13 cellular contexts compared by ENCODE assay signal in genomic region chr4:24642941-24643628, GRCh38. TPM values are rescaled to one million over a fixed set of nuclear protein-coding genes. Genes with fewer than 3 reads are reported as not detected.
A peak's percentile ranks its signal among the peaks of the same experiment; 100 is the strongest.
DNase-seq lines count a peak whose midpoint lies in the region; ATAC-seq, FAIRE-seq and TF ChIP-seq lines count a peak whose summit lies in the region.
"Had no signal": no experiment of that assay in that cellular context is flagged by ENCODE, and none has a peak within 500 bp of the region (broad histone marks: within the 10 kb centered on the region; RNA-seq: fewer than 3 reads in every experiment).

No MANE protein-coding gene starts in this region.

- intact Hi-C loops in heart left ventricle (cut with DNase I): no loop called here
- intact Hi-C loops in left ventricle myocardium inferior (cut with micrococcal nuclease): no loop called here

- WGBS in heart left ventricle, 4 donors: 38 to 47% (median 43%) methylated on average over 5 of the region's 5 CpGs

- TF ChIP-seq CTCF in heart left ventricle (IDR thresholded peaks at IDR 0.05) (no peak), left ventricle myocardium inferior (IDR thresholded peaks at IDR 0.05; ENCODE audit: borderline replicate concordance) (no peak)

- no peaks in the 10 kb centered on the region for H3K27me3 ChIP-seq in heart left ventricle
- H3K27me3 ChIP-seq in left ventricle myocardium inferior (ENCODE audit: low read depth): no peaks in the 10 kb centered on the region
- H3K27me3 ChIP-seq: Peyer's patch had no signal

- DNase-seq in heart left ventricle: no peak
- no peak for DNase-seq in left ventricle myocardium inferior
- peak; percentile 79 for DNase-seq in NCI-H226
- peak; percentile 45 for DNase-seq in glomerular endothelial cell (ENCODE audit: extremely low read depth, low read depth, low spot score)
- peak; percentile 51 for DNase-seq in urothelium cell line (ENCODE audit: low spot score)
- DNase-seq in DMS79 treated with DMSO at 0.1 percent for 48 hours (lab: John Stamatoyannopoulos, UW): no peak
- DNase-seq in 8988T: no peak
- DNase-seq: activated CD4-positive, alpha-beta T cell treated with anti-CD3 and anti-CD28 coated beads for 36 hours; amygdala; NCI-H1048; Peyer's patch had no signal

- peaks cover 0 to 4% (median 0%) of the 10 kb centered on the region in 12 donors for H3K9me3 ChIP-seq in heart left ventricle
- H3K9me3 ChIP-seq in left ventricle myocardium inferior (replicated peaks): no peaks in the 10 kb centered on the region
- H3K9me3 ChIP-seq: Peyer's patch had no signal

- ATAC-seq in heart left ventricle (peak in 3 of 4 donors; percentile 22 to 65 (median 61)), GM21381 (IDR thresholded peaks at IDR 0.05; ENCODE audit: unreplicated experiment) (no peak)
- ATAC-seq: activated CD4-positive, alpha-beta T cell treated with anti-CD3 and anti-CD28 coated beads for 36 hours; stimulated activated effector memory CD8-positive, alpha-beta T cell treated with anti-CD3 and anti-CD28 coated beads, Interleukin-12 subunit alpha, Interleukin-12 subunit beta, amount 100 ng/mL, for 72 hours had no signal

- no peak for TF ChIP-seq POLR2A in heart left ventricle (IDR thresholded peaks at IDR 0.05)

- H3K4me1 ChIP-seq in heart left ventricle (peaks cover 0 to 12% (median 2%) of the 10 kb centered on the region in 12 donors), left ventricle myocardium inferior (peaks cover 10% of the 10 kb centered on the region)

- no peak for FAIRE-seq in urothelium cell line (lab: Jason Lieb, UNC)

- H3K27ac ChIP-seq in heart left ventricle (no peak overlapping the region), left ventricle myocardium inferior (replicated peaks) (no peak overlapping the region)
- H3K27ac ChIP-seq: Peyer's patch had no signal

- no peaks in the 10 kb centered on the region for H3K36me3 ChIP-seq in heart left ventricle
- no peaks in the 10 kb centered on the region for H3K36me3 ChIP-seq in left ventricle myocardium inferior
- H3K36me3 ChIP-seq: Peyer's patch had no signal

- no peak overlapping the region for H3K4me3 ChIP-seq in heart left ventricle
- H3K4me3 ChIP-seq in left ventricle myocardium inferior: no peak overlapping the region
- H3K4me3 ChIP-seq: Peyer's patch had no signal

RNA-seq across cellular contexts. Expression of gene DHX15, which starts 58.7 kb away (rescaled TPM):
- total RNA-seq in heart left ventricle (10 to 100 TPM; 45.4 to 67.8 (median 58.0) TPM), left ventricle myocardium inferior (50.7 TPM), glomerular endothelial cell (95.4 and 102 TPM in 2 replicates)
- 10 to 100 TPM; 24.0 to 52.7 TPM for polyA plus RNA-seq in heart left ventricle

Comparison
In these comparisons a context has a peak if more than half of its experiments do, and no peak if none do; other contexts are left out.
1. DNase-seq: peak in NCI-H226 (single experiment), glomerular endothelial cell (single experiment) and urothelium cell line (single experiment); none in heart left ventricle (0 of 5), left ventricle myocardium inferior (single experiment), DMS79 treated with DMSO at 0.1 percent for 48 hours (single experiment) and 8988T (single experiment).